8 cellular contexts compared by ENCODE assay signal in the genomic region with DNA sequence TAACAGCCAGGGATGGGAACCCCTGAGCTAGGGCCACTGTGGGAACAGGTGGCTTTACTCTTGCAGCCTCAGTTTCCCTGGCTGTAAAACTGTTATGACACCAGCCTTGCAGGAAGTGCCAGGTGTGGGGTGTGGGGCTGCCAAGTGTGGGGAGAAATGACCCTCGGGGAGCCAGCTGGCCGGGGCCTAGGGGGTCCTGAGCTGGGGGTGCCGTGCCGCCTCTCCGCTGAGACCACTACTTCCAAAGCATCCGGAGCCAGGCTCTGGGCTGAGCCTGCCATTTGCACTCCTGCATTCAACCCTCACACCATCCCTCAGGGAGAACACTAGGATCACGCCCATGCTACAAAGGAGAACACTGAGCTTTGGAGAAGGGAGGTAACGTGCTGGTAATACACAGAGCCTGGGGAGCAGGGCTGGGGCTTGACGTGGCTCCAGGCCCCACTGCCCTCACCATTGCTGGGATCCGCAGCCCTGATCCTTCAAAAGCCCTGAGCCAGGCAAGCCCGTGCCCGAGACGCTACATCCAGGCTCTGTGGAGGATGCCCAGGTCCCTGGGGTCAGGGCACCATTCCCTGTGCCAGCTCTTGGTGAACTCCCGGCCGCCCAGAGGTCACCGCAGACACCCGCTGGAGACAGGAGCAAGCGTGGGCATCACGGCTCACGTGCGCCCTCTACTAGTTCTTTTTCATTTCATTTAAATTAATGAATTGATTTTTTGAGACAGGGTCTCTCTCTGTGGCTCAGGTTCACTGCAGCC. TPM values are rescaled to one million over a fixed set of nuclear protein-coding genes. Genes with fewer than 3 reads are reported as not detected.
DNase-seq lines count a peak whose midpoint lies in the region; ATAC-seq, FAIRE-seq and TF ChIP-seq lines count a peak whose summit lies in the region.

No MANE protein-coding gene starts in this region.

- DNase-seq in AG20443 (ENCODE audit: low spot score) (peak; percentile 87), HAP-1 (ENCODE audit: low spot score in 2 of 2) (peak; percentile 49 to 84), NCI-H82 treated with DMSO at 0.1 percent for 48 hours (lab: John Stamatoyannopoulos, UW; ENCODE audit: unreplicated experiment) (peak; percentile 47), H1 (ENCODE audit: low read depth in 1 of 2, low spot score in 2 of 2) (peak in 1 of 2 experiments; percentile 84), midbrain (lab: John Stamatoyannopoulos, UW) (peak; percentile 71)
- peak; percentile 77 for DNase-seq in activated CD8-positive, alpha-beta T cell treated with anti-CD3 and anti-CD28 coated beads, Interleukin-2, amount 10 ng/mL, durations not matched to agents 7 days and 5 days
- peak; percentile 31 for DNase-seq in stimulated activated CD8-positive, alpha-beta memory T cell treated with anti-CD3 and anti-CD28 coated beads, Interleukin-4, amount 100 ng/mL, for 24 hours (ENCODE audit: low read depth)

- H4K20me1 ChIP-seq in H1 (replicated peaks in 1 of 2; ENCODE audit: control insufficient read depth in 1 of 2, insufficient read depth in 2 of 2, low read length in 2 of 2): peaks cover 0 to 3% of the 10 kb centered on the region in 2 experiments

- H3K79me1 ChIP-seq in H1 (ENCODE audit: low read depth, low read length): no peaks in the 10 kb centered on the region

- POLR2A ChIA-PET in activated CD8-positive, alpha-beta T cell treated with anti-CD3 and anti-CD28 coated beads, Interleukin-2, amount 10 ng/mL, durations not matched to agents 7 days and 5 days (lab: Charles Lee): no interaction called here
- POLR2A ChIA-PET in H1 (lab: Charles Lee; ENCODE audit: partially characterized antibody): interaction anchor here (0.8 to 3.1 kb wide), 7 partner anchors 12 to 59 kb away, joined by 3 to 23 read pairs (median 6); a partner anchor contains a TSS

- H3K9me3 ChIP-seq in HAP-1: no peaks in the 10 kb centered on the region
- H3K9me3 ChIP-seq in H1 (ENCODE audit: insufficient read depth in 2 of 2, low read depth in 1 of 2, low read length in 1 of 2): no peaks in the 10 kb centered on the region

- TF ChIP-seq POLR2A in H1 (IDR thresholded peaks at IDR 0.05; ENCODE audit: control extremely low read depth in 1 of 2, low read depth in 2 of 2, low read length in 2 of 2): no peak

- TF ChIP-seq CTCF in H1 (IDR thresholded peaks at IDR 0.05; ENCODE audit: control extremely low read depth in 1 of 3, insufficient read depth in 1 of 3, low read depth in 1 of 3, low read length in 3 of 3): peak; percentile 57 to 89 (median 69)

- no peak for TF ChIP-seq EP300 in H1 (IDR thresholded peaks at IDR 0.05; ENCODE audit: borderline replicate concordance in 1 of 2, low read depth in 2 of 2, low read length in 2 of 2)

- H3K4ac ChIP-seq in H1 (replicated peaks; ENCODE audit: insufficient read length, low read depth, low read length): no peak overlapping the region

- H3K4me1 Mint-ChIP-seq in activated CD8-positive, alpha-beta T cell treated with anti-CD3 and anti-CD28 coated beads, Interleukin-2, amount 10 ng/mL, durations not matched to agents 7 days and 5 days (ENCODE audit: low read depth): peaks cover 6% of the 10 kb centered on the region

- 54% methylated on average over 21 of the region's 21 CpGs; no CpG with 5 or more reads in 1 of the 2 experiments for WGBS in H1 (ENCODE audit: extremely low coverage in 1 of 2, insufficient coverage in 1 of 2, insufficient read length in 1 of 2, insufficient replicate concordance in 2 of 2, low coverage in 1 of 2, low lambda C conversion rate in 2 of 2, missing lambda C conversion rate in 1 of 2), 2 experiments

- peak; percentile 55 for ATAC-seq in activated CD8-positive, alpha-beta T cell treated with anti-CD3 and anti-CD28 coated beads, Interleukin-2, amount 10 ng/mL, durations not matched to agents 7 days and 5 days
- no peak for ATAC-seq in HG03045 (IDR thresholded peaks at IDR 0.05; ENCODE audit: unreplicated experiment)

- H3K4me3 ChIP-seq in HAP-1 (no peak overlapping the region), H1 (ENCODE audit: extremely low read depth in 1 of 4, insufficient read depth in 2 of 4, low read depth in 3 of 4, low read length in 4 of 4) (no peak overlapping the region)

- H4K91ac ChIP-seq in H1 (replicated peaks; ENCODE audit: insufficient read length, low read length): peak overlapping the region; percentile 22

- H3K56ac ChIP-seq in H1 (replicated peaks; ENCODE audit: insufficient read length, low read depth, low read length): no peak overlapping the region

- H3K36me3 ChIP-seq in HAP-1 (replicated peaks) (no peaks in the 10 kb centered on the region), H1 (ENCODE audit: control insufficient read depth in 2 of 4, insufficient read depth in 4 of 4, low read length in 3 of 4) (no peaks in the 10 kb centered on the region)

- no peak overlapping the region; the same call in 1 of the 2 replicates for H2AK5ac ChIP-seq in H1 (ENCODE audit: low read depth, low read length)

- H3K27me3 ChIP-seq in HAP-1 (ENCODE audit: low read depth): no peaks in the 10 kb centered on the region
- H3K27me3 ChIP-seq in H1 (replicated peaks in 1 of 4; ENCODE audit: control insufficient read depth in 3 of 4, extremely low read depth in 1 of 4, insufficient read depth in 3 of 4, low read length in 3 of 4): peaks cover 0 to 7% (median 2%) of the 10 kb centered on the region in 4 experiments; a peak in 3 of 7 replicates

- H3K18ac ChIP-seq in H1 (ENCODE audit: extremely low read depth, low read length): no peak overlapping the region

- H4K5ac ChIP-seq in H1 (ENCODE audit: insufficient read length, low read depth, low read length): no peak overlapping the region

- CTCF ChIA-PET in activated CD8-positive, alpha-beta T cell treated with anti-CD3 and anti-CD28 coated beads, Interleukin-2, amount 10 ng/mL, durations not matched to agents 7 days and 5 days (lab: Charles Lee): interaction anchor here (0.7 to 2.9 kb wide), 14 partner anchors 9 to 297 kb away, joined by 3 to 14 read pairs (median 3); no protein-coding TSS in a partner anchor
- CTCF ChIA-PET in H1 (lab: Charles Lee; ENCODE audit: partially characterized antibody): interaction anchor here (0.5 to 20.7 kb wide), 31 partner anchors 8 to 518 kb away, joined by 3 to 620 read pairs (median 4); a partner anchor contains a TSS

- no peak overlapping the region for H4K8ac ChIP-seq in H1 (ENCODE audit: extremely low read depth, insufficient read depth, low read length)

- H3K14ac ChIP-seq in H1 (ENCODE audit: insufficient read length): no peak overlapping the region

- no peak overlapping the region for H2AFZ ChIP-seq in H1 (ENCODE audit: low read length)

- no peak overlapping the region for H3K9ac ChIP-seq in H1 (replicated peaks in 1 of 4; ENCODE audit: extremely low read depth in 1 of 4, low read depth in 3 of 4, low read length in 3 of 4)

- no peaks in the 10 kb centered on the region for H3K79me2 ChIP-seq in H1 (ENCODE audit: control insufficient read depth in 1 of 2, insufficient read depth in 2 of 2, low read length in 2 of 2)

- no peak overlapping the region for H3K27ac Mint-ChIP-seq in activated CD8-positive, alpha-beta T cell treated with anti-CD3 and anti-CD28 coated beads, Interleukin-2, amount 10 ng/mL, durations not matched to agents 7 days and 5 days

- peaks cover 10% of the 10 kb centered on the region for H3K27me3 Mint-ChIP-seq in activated CD8-positive, alpha-beta T cell treated with anti-CD3 and anti-CD28 coated beads, Interleukin-2, amount 10 ng/mL, durations not matched to agents 7 days and 5 days (ENCODE audit: low read depth)

- 0 out of 2 replicates have a peak overlapping the region, but pooled peaks have one; percentile 40 for H2BK20ac ChIP-seq in H1 (ENCODE audit: low read length)

- no peak overlapping the region for H2BK120ac ChIP-seq in H1 (replicated peaks; ENCODE audit: low read depth, low read length)

- H3K9me3 Mint-ChIP-seq in activated CD8-positive, alpha-beta T cell treated with anti-CD3 and anti-CD28 coated beads, Interleukin-2, amount 10 ng/mL, durations not matched to agents 7 days and 5 days (ENCODE audit: insufficient read depth): no peaks in the 10 kb centered on the region

- peaks cover 13% of the 10 kb centered on the region for H3K4me1 ChIP-seq in HAP-1
- H3K4me1 ChIP-seq in H1 (replicated peaks in 1 of 4; ENCODE audit: control insufficient read depth in 3 of 4, insufficient read depth in 4 of 4, low read length in 3 of 4): peaks cover 0 to 10% (median 7%) of the 10 kb centered on the region in 4 experiments; a peak in 6 of 7 replicates

- no peak overlapping the region for H2BK5ac ChIP-seq in H1 (ENCODE audit: low read depth, low read length)

- in situ Hi-C loops in HAP-1 (cut with MboI; ENCODE audit: low sequenced_read_pairs): no loop called here

- peaks cover 8% of the 10 kb centered on the region; the same call in 1 of the 2 replicates for H3K23me2 ChIP-seq in H1 (ENCODE audit: low read depth, low read length)

- H2BK12ac ChIP-seq in H1 (ENCODE audit: low read depth, low read length): peak overlapping the region; percentile 27; the same call in 1 of the 2 replicates

- no peak overlapping the region for H3K4me3 Mint-ChIP-seq in activated CD8-positive, alpha-beta T cell treated with anti-CD3 and anti-CD28 coated beads, Interleukin-2, amount 10 ng/mL, durations not matched to agents 7 days and 5 days

- no peak for FAIRE-seq in H1 (lab: Jason Lieb, UNC)

- H2BK15ac ChIP-seq in H1 (ENCODE audit: low read length): peak overlapping the region; percentile 99; the same call in 1 of the 2 replicates

- no peak overlapping the region for H3K23ac ChIP-seq in H1 (ENCODE audit: insufficient read length)

- TF ChIP-seq RAD21 in H1 (IDR thresholded peaks at IDR 0.05 in 1 of 2, conservative IDR thresholded peaks at IDR 0.05 in 1 of 2; ENCODE audit: low read depth in 2 of 2, low read length in 2 of 2): peak; percentile 81 to 86

- no peak overlapping the region for H3K4me2 ChIP-seq in H1 (ENCODE audit: insufficient read depth in 1 of 2, low read depth in 2 of 2, low read length in 2 of 2)

- H3K27ac ChIP-seq in H1 (ENCODE audit: low read depth, low read length): no peak overlapping the region

- H3K36me3 Mint-ChIP-seq in activated CD8-positive, alpha-beta T cell treated with anti-CD3 and anti-CD28 coated beads, Interleukin-2, amount 10 ng/mL, durations not matched to agents 7 days and 5 days (ENCODE audit: low read depth): no peaks in the 10 kb centered on the region

RNA-seq across cellular contexts. Expression of a gene that starts 28.8 kb away (rescaled TPM):
- total RNA-seq in activated CD8-positive, alpha-beta T cell treated with anti-CD3 and anti-CD28 coated beads, Interleukin-2, amount 10 ng/mL, durations not matched to agents 7 days and 5 days: 10 to 100 TPM; 51.3 to 53.5 TPM
- total RNA-seq in H1 (2021; fragmentation: NEBNext Ultra II Directional; extraction: Animal tissue kit (Norgen Biotek cat#: 25700)): 51.4 and 59.1 TPM in 2 replicates
- 22.5 and 29.4 TPM in 2 replicates for polyA plus RNA-seq in H1 (2011; rRNA removed)
- 31.5 TPM for polyA plus RNA-seq in H1 (2011; cell fraction: cytosol; rRNA removed)
- 18.3 TPM for polyA plus RNA-seq in H1 (2011; cell fraction: nucleus; rRNA removed)
- 34.6 to 46.9 TPM (median 38.3 TPM) in 4 replicates for polyA plus RNA-seq in H1 (2012, experiment 1 of 2)
- polyA plus RNA-seq in H1 (2012, experiment 2 of 2): 17.0 TPM
- 28.2 TPM for polyA plus RNA-seq in H1 (2013, experiment 1 of 2)
- 28.2 TPM for polyA plus RNA-seq in H1 (2013, experiment 2 of 2)
- 24.8 and 29.1 TPM in 2 replicates for polyA minus RNA-seq in H1 (2011; rRNA and poly(A)+ RNA removed)
- 14.1 TPM for polyA minus RNA-seq in H1 (2011; cell fraction: cytosol; rRNA and poly(A)+ RNA removed)
- 18.6 TPM for polyA minus RNA-seq in H1 (2011; cell fraction: nucleus; rRNA and poly(A)+ RNA removed)

RNA-seq across cellular contexts. Expression of a gene that starts 33.3 kb away (rescaled TPM):
- total RNA-seq in activated CD8-positive, alpha-beta T cell treated with anti-CD3 and anti-CD28 coated beads, Interleukin-2, amount 10 ng/mL, durations not matched to agents 7 days and 5 days: under 1 TPM; 0.21 TPM
- 6.1 and 7.3 TPM in 2 replicates for total RNA-seq in H1 (2021; fragmentation: NEBNext Ultra II Directional; extraction: Animal tissue kit (Norgen Biotek cat#: 25700))
- polyA plus RNA-seq in H1 (2011; rRNA removed): 9.3 and 13.4 TPM in 2 replicates
- polyA plus RNA-seq in H1 (2011; cell fraction: cytosol; rRNA removed): 9.3 TPM
- polyA plus RNA-seq in H1 (2011; cell fraction: nucleus; rRNA removed): 9.9 TPM
- 4.3 to 8.8 TPM (median 7.6 TPM) in 4 replicates for polyA plus RNA-seq in H1 (2012, experiment 1 of 2)
- polyA plus RNA-seq in H1 (2012, experiment 2 of 2): 7.0 TPM
- 9.0 TPM for polyA plus RNA-seq in H1 (2013, experiment 1 of 2)
- 8.4 TPM for polyA plus RNA-seq in H1 (2013, experiment 2 of 2)
- polyA minus RNA-seq in H1 (2011; rRNA and poly(A)+ RNA removed): 0.44 and 0.85 TPM in 2 replicates
- polyA minus RNA-seq in H1 (2011; cell fraction: cytosol; rRNA and poly(A)+ RNA removed): 2.2 TPM
- polyA minus RNA-seq in H1 (2011; cell fraction: nucleus; rRNA and poly(A)+ RNA removed): 1.1 TPM
